8 cellular contexts compared by ENCODE assay signal in genomic region chr7:6636741-6637543, GRCh38. TPM values are rescaled to one million over a fixed set of nuclear protein-coding genes. Genes with fewer than 3 reads are reported as not detected.
DNase-seq lines count a peak whose midpoint lies in the region; ATAC-seq and TF ChIP-seq lines count a peak whose summit lies in the region.

TSS of gene ZNF316 (plus strand) at chr7:6637318. CDS start at chr7:6642410, 5,092 bp downstream.

- WGBS in lower leg skin, 2 donors, result 2% methylated on average over 23 to 46 of the region's 104 CpGs

- peak; percentile 56 for ATAC-seq in GM21737 (IDR thresholded peaks at IDR 0.05; ENCODE audit: unreplicated experiment)

- DNase-seq in LHCN-M2 (ENCODE audit: low read depth), result peak; percentile 48
- peak; percentile 47 to 63 for DNase-seq in activated CD4-positive, alpha-beta T cell treated with anti-CD3 and anti-CD28 coated beads for 4 hours
- peak; percentile 30 for DNase-seq in dedifferentiated amniotic fluid mesenchymal stem cell (ENCODE audit: extremely low spot score)
- DNase-seq in lower leg skin (ENCODE audit: low spot score in 2 of 2), result no peak
- peak; percentile 63 for DNase-seq in stimulated activated CD4-positive, alpha-beta T cell treated with anti-CD3 and anti-CD28 coated beads, Interleukin-4, amount 100 ng/mL, for 24 hours
- no peak for DNase-seq in NCI-H510A treated with DMSO at 0.1 percent for 48 hours (lab: John Stamatoyannopoulos, UW)

- intact Hi-C loops in lower leg skin (cut with DNase I; ENCODE audit: low total_unique reads), result no loop called here

- peak in 1 of 2 donors; percentile 32 for TF ChIP-seq POLR2A in lower leg skin (IDR thresholded peaks at IDR 0.05)

- no peak for TF ChIP-seq CTCF in lower leg skin (IDR thresholded peaks at IDR 0.05)

- H3K4me3 ChIP-seq in GM08714 (ENCODE audit: low read length) (peak within 1 kb of the TSS; percentile 67), lower leg skin (ENCODE audit: low read depth, poor library complexity, severe bottlenecking) (peak within 1 kb of the TSS; percentile 84)

RNA-seq across cellular contexts. Expression of gene ZNF316, which starts in this region (rescaled TPM):
- 25.0 and 25.3 TPM in 2 replicates for total RNA-seq in LHCN-M2 (2014; rRNA removed)
- 15.5 TPM for polyA plus RNA-seq in LHCN-M2 (2012)
- total RNA-seq in lower leg skin, result 10 to 100 TPM; 30.6 to 63.6 (median 35.6) TPM

Comparison
In these comparisons a context has a peak if more than half of its experiments do, and no peak if none do; other contexts are left out.
1. DNase-seq: peak in LHCN-M2 (single experiment), activated CD4-positive, alpha-beta T cell treated with anti-CD3 and anti-CD28 coated beads for 4 hours (2 of 2), dedifferentiated amniotic fluid mesenchymal stem cell (single experiment) and stimulated activated CD4-positive, alpha-beta T cell treated with anti-CD3 and anti-CD28 coated beads, Interleukin-4, amount 100 ng/mL, for 24 hours (single experiment); none in lower leg skin (0 of 2) and NCI-H510A treated with DMSO at 0.1 percent for 48 hours (single experiment).